Comparison of ENCODE assay signal across 1 cellular context in genomic region chr4:170027181-170027829, GRCh38.
TF ChIP-seq lines count a peak whose summit lies in the region.

No MANE protein-coding gene starts in this region.

TF ChIP-seq in HepG2, 621 proteins besides CTCF, POLR2A, EP300 and RAD21 (continued from another document and continues in another):
- TF ChIP-seq ZBTB4 (CRISPR knock-in tag; IDR thresholded peaks at IDR 0.05; ENCODE audit: borderline replicate concordance) (0 out of 2 replicates have a peak, but pooled peaks have one; percentile 40), ARHGAP35 (CRISPR knock-in tag; IDR thresholded peaks at IDR 0.05; ENCODE audit: borderline replicate concordance) (peak; percentile 93), SPEN (CRISPR knock-in tag; IDR thresholded peaks at IDR 0.05; ENCODE audit: low read depth) (peak; percentile 44), YY1 (IDR thresholded peaks at IDR 0.05; ENCODE audit: insufficient read depth, insufficient replicate concordance, low read depth, low read length) (peak; percentile 65), NFE2 (CRISPR knock-in tag; IDR thresholded peaks at IDR 0.05) (no peak), ZNF136 (CRISPR knock-in tag; IDR thresholded peaks at IDR 0.05; ENCODE audit: low read depth) (peak; percentile 80; the same call in 1 of the 2 replicates), ZNF160 (CRISPR knock-in tag; IDR thresholded peaks at IDR 0.05) (peak; percentile 64; the same call in 1 of the 2 replicates), FOXO1 (CRISPR knock-in tag; IDR thresholded peaks at IDR 0.05) (no peak), MED1 (CRISPR knock-in tag; IDR thresholded peaks at IDR 0.05) (no peak), EEA1 (CRISPR knock-in tag; IDR thresholded peaks at IDR 0.05; ENCODE audit: borderline replicate concordance) (peak; percentile 54; the same call in 1 of the 2 replicates), ZFP1 (CRISPR knock-in tag; IDR thresholded peaks at IDR 0.05) (no peak), ZNF414 (CRISPR knock-in tag; IDR thresholded peaks at IDR 0.05) (no peak), ZBTB7B (CRISPR knock-in tag; IDR thresholded peaks at IDR 0.05) (no peak), ZNF274 (CRISPR knock-in tag; IDR thresholded peaks at IDR 0.05) (peak; percentile 92), ZXDC (CRISPR knock-in tag; IDR thresholded peaks at IDR 0.05) (no peak; the same call in 1 of the 2 replicates), ZMAT3 (CRISPR knock-in tag; conservative IDR thresholded peaks at IDR 0.05) (peak; percentile 74; the same call in 1 of the 2 replicates), ZNF331 (CRISPR knock-in tag; IDR thresholded peaks at IDR 0.05) (peak; percentile 68), DNMT1 (CRISPR knock-in tag; IDR thresholded peaks at IDR 0.05) (no peak), ZNF629 (CRISPR knock-in tag; conservative IDR thresholded peaks at IDR 0.05) (0 out of 2 replicates have a peak, but pooled peaks have one; percentile 23), THAP7 (CRISPR knock-in tag; IDR thresholded peaks at IDR 0.05) (no peak), AHR (CRISPR knock-in tag; IDR thresholded peaks at IDR 0.05) (peak; percentile 92; the same call in 1 of the 2 replicates), ZNF639 (CRISPR knock-in tag; conservative IDR thresholded peaks at IDR 0.05) (peak; percentile 69; the same call in 1 of the 2 replicates), RNF219 (CRISPR knock-in tag; IDR thresholded peaks at IDR 0.05) (peak; percentile 47; the same call in 1 of the 2 replicates), MLX (CRISPR knock-in tag; IDR thresholded peaks at IDR 0.05) (no peak), ZNF879 (CRISPR knock-in tag; IDR thresholded peaks at IDR 0.05) (peak; percentile 76; the same call in 1 of the 2 replicates), ZFP41 (CRISPR knock-in tag; IDR thresholded peaks at IDR 0.05; ENCODE audit: borderline replicate concordance) (peak; percentile 83; the same call in 1 of the 2 replicates), SRSF9 (IDR thresholded peaks at IDR 0.05; ENCODE audit: borderline replicate concordance, insufficient read depth, low read depth, low read length, poor library complexity, severe bottlenecking) (no peak), ZFYVE20 (CRISPR knock-in tag; IDR thresholded peaks at IDR 0.05; ENCODE audit: borderline replicate concordance, low read depth) (peak; percentile 89; the same call in 1 of the 2 replicates), HDAC1 (CRISPR knock-in tag; IDR thresholded peaks at IDR 0.05) (0 out of 2 replicates have a peak, but pooled peaks have one; percentile 40), SATB2 (CRISPR knock-in tag; IDR thresholded peaks at IDR 0.05) (peak; percentile 87; the same call in 1 of the 2 replicates), ZNF335 (CRISPR knock-in tag; IDR thresholded peaks at IDR 0.05) (0 out of 2 replicates have a peak, but pooled peaks have one; percentile 49), ZNF510 (CRISPR knock-in tag; IDR thresholded peaks at IDR 0.05; ENCODE audit: low read depth) (peak; percentile 60; the same call in 1 of the 2 replicates), TCF7 (IDR thresholded peaks at IDR 0.05; ENCODE audit: low read depth) (no peak), ZNF605 (CRISPR knock-in tag; IDR thresholded peaks at IDR 0.05) (peak; percentile 81), KDM4B (CRISPR knock-in tag; IDR thresholded peaks at IDR 0.05) (no peak), ZNF362 (CRISPR knock-in tag; IDR thresholded peaks at IDR 0.05; ENCODE audit: borderline replicate concordance) (no peak), CBX1 (IDR thresholded peaks at IDR 0.05; ENCODE audit: low read depth) (no peak), ZNF556 (CRISPR knock-in tag; IDR thresholded peaks at IDR 0.05; ENCODE audit: borderline replicate concordance) (0 out of 2 replicates have a peak, but pooled peaks have one; percentile 37), REL (CRISPR knock-in tag; conservative IDR thresholded peaks at IDR 0.05) (no peak), ZFP36L2 (CRISPR knock-in tag; IDR thresholded peaks at IDR 0.05) (no peak)
